8 cellular contexts compared by ENCODE assay signal in the genomic region with DNA sequence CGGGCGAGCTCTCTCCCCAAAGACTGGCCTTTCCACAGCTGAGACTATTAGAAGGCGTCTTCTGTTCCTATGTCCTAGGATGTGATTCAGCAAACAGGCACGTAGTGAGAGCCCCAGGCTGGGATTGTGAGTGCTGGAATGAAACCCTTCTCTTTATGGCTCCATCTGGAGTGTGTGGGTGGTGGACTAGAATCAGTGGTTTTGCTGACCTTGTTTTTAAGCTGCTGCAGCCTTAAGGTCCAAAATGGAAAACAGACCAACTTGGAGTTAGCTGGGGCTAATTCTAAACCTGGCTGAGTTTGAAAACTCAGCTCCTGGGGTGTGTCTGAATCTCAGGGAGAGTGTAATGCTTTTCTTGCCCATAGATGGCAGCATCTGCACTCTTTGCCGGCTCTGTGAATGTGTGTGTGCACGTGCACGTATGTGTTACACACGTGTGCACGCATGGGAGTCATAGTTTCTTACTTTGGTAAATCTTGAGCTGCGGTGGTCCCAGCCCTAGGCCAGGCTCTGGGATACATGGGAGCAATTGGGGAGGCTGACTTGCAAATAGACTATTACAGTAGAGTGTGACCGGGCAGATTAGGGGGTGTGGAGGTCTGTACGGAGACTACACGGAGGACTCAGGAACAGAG. TPM values are rescaled to one million over a fixed set of nuclear protein-coding genes. Genes with fewer than 3 reads are reported as not detected.
DNase-seq lines count a peak whose midpoint lies in the region; ATAC-seq, FAIRE-seq and TF ChIP-seq lines count a peak whose summit lies in the region.

No MANE protein-coding gene starts in this region.

- in situ Hi-C loops in K562 (cut with MboI): no loop called here

- TF ChIP-seq CTCF in Peyer's patch (IDR thresholded peaks at IDR 0.05): peak; percentile 55 to 96 (median 85)
- TF ChIP-seq CTCF in K562 (IDR thresholded peaks at IDR 0.05 in 2 of 3, conservative IDR thresholded peaks at IDR 0.05 in 1 of 3; ENCODE audit: insufficient read depth in 2 of 3, low read depth in 1 of 3, low read length in 3 of 3): peak; percentile 75 to 92 (median 89)
- peak in 3 of 4 experiments; percentile 79 to 94 (median 83) for TF ChIP-seq CTCF in sigmoid colon (IDR thresholded peaks at IDR 0.05)

- TF ChIP-seq POLR2A in Peyer's patch (IDR thresholded peaks at IDR 0.05) (no peak), K562 (conservative IDR thresholded peaks at IDR 0.05) (no peak), sigmoid colon (IDR thresholded peaks at IDR 0.05) (peak in 1 of 2 donors; percentile 34)

- peak; percentile 63 to 90 for TF ChIP-seq RAD21 in K562 (CRISPR knock-in tag; conservative IDR thresholded peaks at IDR 0.05 in 1 of 2, IDR thresholded peaks at IDR 0.05 in 1 of 2)

- H3K4me1 ChIP-seq in Peyer's patch (peaks cover 0 to 65% (median 19%) of the 10 kb centered on the region in 4 donors), K562 (replicated peaks in 1 of 2; ENCODE audit: control insufficient read depth in 2 of 2, insufficient read depth in 2 of 2, low read length in 2 of 2) (peaks cover 32 to 36% of the 10 kb centered on the region in 2 experiments), sigmoid colon (peaks cover 0 to 100% (median 97%) of the 10 kb centered on the region in 4 donors)

- no peaks in the 10 kb centered on the region for H3K9me1 ChIP-seq in K562 (ENCODE audit: control insufficient read depth, insufficient read depth, low read length)

- no peaks in the 10 kb centered on the region for H3K27me3 ChIP-seq in Peyer's patch
- H3K27me3 ChIP-seq in K562 (ENCODE audit: control insufficient read depth in 2 of 2, insufficient read depth in 2 of 2, low read length in 2 of 2): no peaks in the 10 kb centered on the region
- H3K27me3 ChIP-seq in sigmoid colon: no peaks in the 10 kb centered on the region

- POLR2A ChIA-PET in K562 (lab: Yijun Ruan, JAX): interaction anchor here (0.7 to 1.8 kb wide), 5 partner anchors 9 to 124 kb away, joined by 3 to 8 read pairs (median 5); a partner anchor contains a TSS

- H3K27ac ChIP-seq in Peyer's patch: peak overlapping the region; percentile 6 to 99 (median 64)
- H3K27ac ChIP-seq in K562 (ENCODE audit: extremely low read depth, low read depth, low read length): no peak overlapping the region
- peak overlapping the region; percentile 94 to 99 (median 97) for H3K27ac ChIP-seq in sigmoid colon

- ATAC-seq in HG03175 (IDR thresholded peaks at IDR 0.05; ENCODE audit: unreplicated experiment) (peak; percentile 58), K562 (peak; percentile 90), HG03039 (IDR thresholded peaks at IDR 0.05; ENCODE audit: unreplicated experiment) (no peak)

- intact Hi-C loops in K562 (cut with micrococcal nuclease) (loop anchor here (1.0 to 2.0 kb wide), 4 partner anchors 42 to 122 kb away; no protein-coding TSS in a partner anchor), sigmoid colon (cut with DNase I) (loop anchor here (2.0 kb wide), 1 partner anchor 20 kb away; no protein-coding TSS in a partner anchor)

- H3K9me3 ChIP-seq in Peyer's patch (no peaks in the 10 kb centered on the region), K562 (replicated peaks; ENCODE audit: control insufficient read depth, insufficient read depth, low read depth, low read length) (no peaks in the 10 kb centered on the region), sigmoid colon (no peaks in the 10 kb centered on the region)

- no peaks in the 10 kb centered on the region for H4K20me1 ChIP-seq in K562 (replicated peaks; ENCODE audit: control insufficient read depth, insufficient read depth, low read length)

- no peaks in the 10 kb centered on the region for H3K79me2 ChIP-seq in K562 (ENCODE audit: control insufficient read depth, insufficient read depth, low read length)

- no TSS peak for BruUV-seq in K562 (replicated peaks; lab: Mats Ljungman, UMichigan)

- H2AFZ ChIP-seq in K562 (ENCODE audit: low read depth, low read length): peak overlapping the region; percentile 78

- CTCF ChIA-PET in K562 (lab: Yijun Ruan, JAX; ENCODE audit: low intra/inter-chr PET ratio): interaction anchor here (1.0 to 1.3 kb wide), 2 partner anchors 41 to 121 kb away, joined by 3 to 11 read pairs; no protein-coding TSS in a partner anchor

- 23% methylated on average over 13 of the region's 13 CpGs for WGBS in K562 (ENCODE audit: insufficient coverage, low coverage, missing lambda C conversion rate)
- 32 to 37% methylated on average over 13 of the region's 13 CpGs for WGBS in sigmoid colon, 2 donors

- TF ChIP-seq EP300 in K562 (IDR thresholded peaks at IDR 0.05; ENCODE audit: low read length) (0 out of 2 replicates have a peak, but pooled peaks have one; percentile 22), sigmoid colon (IDR thresholded peaks at IDR 0.05) (peak in 2 of 4 donors; percentile 52 to 64)

- FAIRE-seq in K562 (lab: Jason Lieb, UNC): peak; percentile 86

- DNase-seq in NCI-H1092 treated with DMSO at 0.1 percent for 48 hours (lab: John Stamatoyannopoulos, UW) (peak; percentile 12), NCI-H1092 (lab: John Stamatoyannopoulos, UW) (no peak), Peyer's patch (peak in 1 of 3 donors; percentile 79), K562 (ENCODE audit: extremely low read depth in 1 of 4, low spot score in 3 of 4) (peak; percentile 60 to 81 (median 64)), hippocampal formation (lab: John Stamatoyannopoulos, UW) (peak; percentile 48 to 50), sigmoid colon (peak; percentile 94)

- H3K4me3 ChIP-seq in Peyer's patch: no peak overlapping the region
- no peak overlapping the region for H3K4me3 ChIP-seq in K562
- peak overlapping the region in 1 of 4 donors; percentile 7 for H3K4me3 ChIP-seq in sigmoid colon

- H3K9ac ChIP-seq in K562 (ENCODE audit: insufficient read depth in 1 of 2, low read depth in 2 of 2, low read length in 2 of 2): no peak overlapping the region

- H3K36me3 ChIP-seq in Peyer's patch (no peaks in the 10 kb centered on the region), K562 (ENCODE audit: control insufficient read depth, insufficient read depth, low read length) (no peaks in the 10 kb centered on the region), sigmoid colon (no peaks in the 10 kb centered on the region)

- H3K4me2 ChIP-seq in K562 (ENCODE audit: insufficient read depth, low read length): peak overlapping the region; percentile 34; the same call in 1 of the 2 replicates

TF ChIP-seq in K562, 482 proteins besides CTCF, POLR2A, EP300 and RAD21 (continues in another document):
- TF ChIP-seq, protein P1, sequence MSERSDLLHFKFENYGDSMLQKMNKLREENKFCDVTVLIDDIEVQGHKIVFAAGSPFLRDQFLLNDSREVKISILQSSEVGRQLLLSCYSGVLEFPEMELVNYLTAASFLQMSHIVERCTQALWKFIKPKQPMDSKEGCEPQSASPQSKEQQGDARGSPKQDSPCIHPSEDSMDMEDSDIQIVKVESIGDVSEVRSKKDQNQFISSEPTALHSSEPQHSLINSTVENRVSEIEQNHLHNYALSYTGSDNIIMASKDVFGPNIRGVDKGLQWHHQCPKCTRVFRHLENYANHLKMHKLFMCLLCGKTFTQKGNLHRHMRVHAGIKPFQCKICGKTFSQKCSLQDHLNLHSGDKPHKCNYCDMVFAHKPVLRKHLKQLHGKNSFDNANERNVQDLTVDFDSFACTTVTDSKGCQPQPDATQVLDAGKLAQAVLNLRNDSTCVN (CRISPR knock-in tag; IDR thresholded peaks at IDR 0.05): no peak
- TF ChIP-seq MAZ (CRISPR knock-in tag; conservative IDR thresholded peaks at IDR 0.05 in 1 of 2, IDR thresholded peaks at IDR 0.05 in 1 of 2): peak; percentile 31 to 42; a peak in 1 of 4 replicates
- TF ChIP-seq ATF1 (CRISPR knock-in tag; IDR thresholded peaks at IDR 0.05): no peak
- TF ChIP-seq ATF1 (tag; IDR thresholded peaks at IDR 0.05): peak; percentile 56
- TF ChIP-seq, protein P2, sequence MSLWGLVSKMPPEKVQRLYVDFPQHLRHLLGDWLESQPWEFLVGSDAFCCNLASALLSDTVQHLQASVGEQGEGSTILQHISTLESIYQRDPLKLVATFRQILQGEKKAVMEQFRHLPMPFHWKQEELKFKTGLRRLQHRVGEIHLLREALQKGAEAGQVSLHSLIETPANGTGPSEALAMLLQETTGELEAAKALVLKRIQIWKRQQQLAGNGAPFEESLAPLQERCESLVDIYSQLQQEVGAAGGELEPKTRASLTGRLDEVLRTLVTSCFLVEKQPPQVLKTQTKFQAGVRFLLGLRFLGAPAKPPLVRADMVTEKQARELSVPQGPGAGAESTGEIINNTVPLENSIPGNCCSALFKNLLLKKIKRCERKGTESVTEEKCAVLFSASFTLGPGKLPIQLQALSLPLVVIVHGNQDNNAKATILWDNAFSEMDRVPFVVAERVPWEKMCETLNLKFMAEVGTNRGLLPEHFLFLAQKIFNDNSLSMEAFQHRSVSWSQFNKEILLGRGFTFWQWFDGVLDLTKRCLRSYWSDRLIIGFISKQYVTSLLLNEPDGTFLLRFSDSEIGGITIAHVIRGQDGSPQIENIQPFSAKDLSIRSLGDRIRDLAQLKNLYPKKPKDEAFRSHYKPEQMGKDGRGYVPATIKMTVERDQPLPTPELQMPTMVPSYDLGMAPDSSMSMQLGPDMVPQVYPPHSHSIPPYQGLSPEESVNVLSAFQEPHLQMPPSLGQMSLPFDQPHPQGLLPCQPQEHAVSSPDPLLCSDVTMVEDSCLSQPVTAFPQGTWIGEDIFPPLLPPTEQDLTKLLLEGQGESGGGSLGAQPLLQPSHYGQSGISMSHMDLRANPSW (CRISPR knock-in tag; IDR thresholded peaks at IDR 0.05): no peak

RNA-seq across cellular contexts. Expression of a gene that starts 10.7 kb away (rescaled TPM):
- total RNA-seq in Peyer's patch (100 to 1,000 TPM; 364 to 571 (median 480) TPM), K562 (2014; rRNA removed) (8.2 and 10.8 TPM in 2 replicates), K562 (2014; rRNA removed; fragmentation: Illumina TruSeq; extraction: Trizol) (3.3 and 3.5 TPM in 2 replicates), K562 (2015; rRNA removed; fragmentation: Illumina TruSeq; extraction: Trizol) (12.3 and 12.4 TPM in 2 replicates), K562 (2021) (9.0 and 9.6 TPM in 2 replicates), sigmoid colon (1,000 to 10,000 TPM; 1,610 to 2,826 (median 1,919) TPM)
- total RNA-seq in K562 (2011; cell fraction: chromatin; rRNA removed; ENCODE audit: low replicate concordance): 15.3 and 27.0 TPM in 2 replicates
- total RNA-seq in K562 (2011; cell fraction: nucleolus; rRNA removed): 9.9 and 11.0 TPM in 2 replicates
- 8.1 and 9.2 TPM in 2 replicates for total RNA-seq in K562 (2011; cell fraction: nucleoplasm; rRNA removed)
- polyA plus RNA-seq in K562 (2011; rRNA removed) (16.6 and 24.2 TPM in 2 replicates), K562 (2014; fragmentation: Illumina TruSeq; extraction: Trizol) (5.2 and 7.4 TPM in 2 replicates), K562 (2014; fragmentation: Nextera tagmentation; extraction: Ambion mirVana) (under 1 TPM; 0.39 to 0.41 TPM), K562 (2014; rRNA removed) (7.5 and 11.2 TPM in 2 replicates), sigmoid colon (100 to 1,000 TPM; 333 to 617 (median 497) TPM)
- 27.5 and 34.5 TPM in 2 replicates for polyA plus RNA-seq in K562 (2011; cell fraction: cytosol; rRNA removed)
- polyA plus RNA-seq in K562 (2011; cell fraction: nucleus; rRNA removed): 15.8 and 17.0 TPM in 2 replicates
- 11.2 and 34.5 TPM in 2 replicates for polyA plus RNA-seq in K562 (2012)
- 23.7 and 31.3 TPM in 2 replicates for polyA minus RNA-seq in K562 (2011; rRNA and poly(A)+ RNA removed)
- polyA minus RNA-seq in K562 (2011; cell fraction: cytosol; rRNA and poly(A)+ RNA removed): 24.8 and 27.9 TPM in 2 replicates
- 6.2 and 9.0 TPM in 2 replicates for polyA minus RNA-seq in K562 (2011; cell fraction: nucleus; rRNA and poly(A)+ RNA removed)

Comparison
In these comparisons a context has a peak if more than half of its experiments do, and no peak if none do; other contexts are left out.
1. RNA of a gene that starts 10.7 kb away (total RNA-seq): 1,610 to 2,826 TPM in sigmoid colon and 364 to 571 TPM in Peyer's patch; 3.3 to 27.0 TPM in K562; every median in the first group is over 10 times any median in the second.
2. Peak in every context shown above with its lines, with median percentiles within 50 percentile points of each other: CTCF ChIP-seq.